ENCODE assay signal across 10 cellular contexts in the genomic region with DNA sequence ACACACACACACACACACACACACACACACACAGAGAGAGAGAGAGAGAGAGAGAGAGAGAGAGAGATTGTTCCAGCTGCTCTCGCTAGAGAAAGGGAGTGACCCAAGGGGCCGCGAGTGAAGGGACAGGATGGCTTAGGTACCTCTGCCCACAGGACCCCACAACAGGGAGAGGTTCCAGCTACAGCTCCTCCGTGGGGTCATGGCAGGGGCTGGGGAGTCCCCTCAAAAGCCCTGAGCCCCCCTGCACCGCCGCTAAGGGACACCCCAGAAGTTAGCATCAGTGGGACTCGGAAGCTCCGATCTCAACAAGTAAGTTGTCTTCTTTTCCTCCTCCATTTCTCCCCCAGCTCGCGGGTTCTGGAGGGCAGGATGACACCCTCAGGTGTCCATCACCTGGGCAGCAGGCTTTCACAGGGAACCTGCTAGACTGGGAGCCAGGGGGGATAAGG. TPM values are rescaled to one million over a fixed set of nuclear protein-coding genes. Genes with fewer than 3 reads are reported as not detected.
DNase-seq lines count a peak whose midpoint lies in the region; ATAC-seq and TF ChIP-seq lines count a peak whose summit lies in the region.
"Had no signal": no experiment of that assay in that cellular context is flagged by ENCODE, and none has a peak within 500 bp of the region (broad histone marks: within the 10 kb centered on the region; RNA-seq: fewer than 3 reads in every experiment).

No MANE protein-coding gene starts in this region.

- no peaks in the 10 kb centered on the region for H3K36me3 Mint-ChIP-seq in stimulated activated memory B cell treated with anti-CD40 and anti-IgM and Interleukin-4, amounts not matched to agents 10 μg/mL and 1 μg/mL and 100 μg/mL, for 72 hours

- no peaks in the 10 kb centered on the region for H3K36me3 ChIP-seq in HUES64 (ENCODE audit: insufficient read depth, low read length)
- no peaks in the 10 kb centered on the region for H3K36me3 ChIP-seq in breast epithelium
- no peaks in the 10 kb centered on the region for H3K36me3 ChIP-seq in lower lobe of right lung

- ATAC-seq in lower lobe of right lung: peak; percentile 8 to 42
- ATAC-seq in stimulated activated memory B cell treated with anti-CD40 and anti-IgM and Interleukin-4, amounts not matched to agents 10 μg/mL and 1 μg/mL and 100 μg/mL, for 72 hours: peak; percentile 5
- no peak for ATAC-seq in HG03175 (IDR thresholded peaks at IDR 0.05; ENCODE audit: unreplicated experiment)

- H3K9ac ChIP-seq in HUES64 (ENCODE audit: low read depth, low read length): no peak overlapping the region

- 15% methylated on average over 10 of the region's 10 CpGs for WGBS in HUES64

- no peak overlapping the region for H3K27ac Mint-ChIP-seq in stimulated activated memory B cell treated with anti-CD40 and anti-IgM and Interleukin-4, amounts not matched to agents 10 μg/mL and 1 μg/mL and 100 μg/mL, for 72 hours

- H3K4me1 ChIP-seq in HUES64 (ENCODE audit: insufficient read depth, low read length): peaks cover 22% of the 10 kb centered on the region
- H3K4me1 ChIP-seq in breast epithelium: peaks cover 0 to 5% of the 10 kb centered on the region in 2 donors
- peaks cover 58% of the 10 kb centered on the region for H3K4me1 ChIP-seq in lower lobe of right lung

- TF ChIP-seq CTCF in breast epithelium (IDR thresholded peaks at IDR 0.05) (peak in 1 of 3 donors; percentile 30), lower lobe of right lung (IDR thresholded peaks at IDR 0.05) (no peak)

- H3K27ac ChIP-seq in HUES64 (ENCODE audit: low read depth, low read length) (no peak overlapping the region), breast epithelium (peak overlapping the region; percentile 36 to 42), lower lobe of right lung (peak overlapping the region; percentile 67)

- H3K27me3 ChIP-seq in HUES64 (ENCODE audit: insufficient read depth, low read length): peaks cover 99% of the 10 kb centered on the region
- H3K27me3 ChIP-seq in breast epithelium: peaks cover 0 to 27% of the 10 kb centered on the region in 2 donors
- H3K27me3 ChIP-seq in lower lobe of right lung (ENCODE audit: low read depth): peaks cover 16% of the 10 kb centered on the region

- no peak for TF ChIP-seq POLR2A in breast epithelium (IDR thresholded peaks at IDR 0.05)

- H3K4me1 Mint-ChIP-seq in stimulated activated memory B cell treated with anti-CD40 and anti-IgM and Interleukin-4, amounts not matched to agents 10 μg/mL and 1 μg/mL and 100 μg/mL, for 72 hours: peaks cover 33% of the 10 kb centered on the region

- peak overlapping the region; percentile 38 for H3K4me3 ChIP-seq in HUES64 (ENCODE audit: low read length)
- peak overlapping the region; percentile 52 to 74 (median 53) for H3K4me3 ChIP-seq in breast epithelium
- H3K4me3 ChIP-seq in lower lobe of right lung: peak overlapping the region; percentile 62

- H3K9me3 ChIP-seq in HUES64 (ENCODE audit: insufficient read depth, low read depth, low read length): no peaks in the 10 kb centered on the region
- no peaks in the 10 kb centered on the region for H3K9me3 ChIP-seq in breast epithelium
- no peaks in the 10 kb centered on the region for H3K9me3 ChIP-seq in lower lobe of right lung

- no peak for DNase-seq in breast epithelium (ENCODE audit: low spot score in 2 of 2)
- DNase-seq in lower lobe of right lung: no peak
- DNase-seq in middle frontal gyrus (ENCODE audit: extremely low spot score, low spot score): no peak
- DNase-seq in SIG-M5 treated with dmso at 0.1 percent for 504 hours (lab: John Stamatoyannopoulos, UW; ENCODE audit: unreplicated experiment): no peak
- DNase-seq: T1000 had no signal

- intact Hi-C loops in breast epithelium (cut with DNase I; ENCODE audit: low total_unique reads): no loop called here
- intact Hi-C loops in lower lobe of right lung (cut with DNase I): no loop called here

- H3K4me3 Mint-ChIP-seq in stimulated activated memory B cell treated with anti-CD40 and anti-IgM and Interleukin-4, amounts not matched to agents 10 μg/mL and 1 μg/mL and 100 μg/mL, for 72 hours: no peak overlapping the region

- H3K9me3 Mint-ChIP-seq in stimulated activated memory B cell treated with anti-CD40 and anti-IgM and Interleukin-4, amounts not matched to agents 10 μg/mL and 1 μg/mL and 100 μg/mL, for 72 hours: no peaks in the 10 kb centered on the region

- H3K27me3 Mint-ChIP-seq in stimulated activated memory B cell treated with anti-CD40 and anti-IgM and Interleukin-4, amounts not matched to agents 10 μg/mL and 1 μg/mL and 100 μg/mL, for 72 hours: peaks cover 91% of the 10 kb centered on the region

RNA-seq across cellular contexts. Expression of a gene that starts 0.3 kb away (rescaled TPM):
- polyA plus RNA-seq in HUES64 (2013, experiment 1 of 2): 0.10 TPM
- polyA plus RNA-seq in HUES64 (2013, experiment 2 of 2): 0.32 TPM
- total RNA-seq in breast epithelium (1 to 10 TPM in 2 of 3 donors, under 1 TPM in 1; 0.98 to 8.8 (median 2.8) TPM), lower lobe of right lung (12.9 TPM)

RNA-seq across cellular contexts. Expression of a gene that starts 24.3 kb away (rescaled TPM):
- 0.20 TPM for polyA plus RNA-seq in HUES64 (2013, experiment 1 of 2)
- polyA plus RNA-seq in HUES64 (2013, experiment 2 of 2): 0.13 TPM
- total RNA-seq in breast epithelium (under 1 TPM in 1 of 3 donors, not detected in 2; 0.16 TPM), lower lobe of right lung (0.18 TPM)
- total RNA-seq: frontal cortex, posterior vena cava had no signal

RNA-seq across cellular contexts. Expression of a gene that starts 51.2 kb away (rescaled TPM):
- polyA plus RNA-seq in HUES64 (2013, experiment 1 of 2): not detected
- polyA plus RNA-seq in HUES64 (2013, experiment 2 of 2): not detected
- total RNA-seq in breast epithelium (under 1 TPM; 0.16 to 0.59 (median 0.33) TPM), lower lobe of right lung (not detected)
- total RNA-seq: posterior vena cava had no signal
